In genomic region chr14:77598366-77599050, GRCh38 we compare ENCODE assay signal across 11 cellular contexts. TPM values are rescaled to one million over a fixed set of nuclear protein-coding genes. Genes with fewer than 3 reads are reported as not detected.
DNase-seq lines count a peak whose midpoint lies in the region; ATAC-seq, FAIRE-seq and TF ChIP-seq lines count a peak whose summit lies in the region.
"Had no signal": no experiment of that assay in that cellular context is flagged by ENCODE, and none has a peak within 500 bp of the region (broad histone marks: within the 10 kb centered on the region; RNA-seq: fewer than 3 reads in every experiment).

No MANE protein-coding gene starts in this region.

- no peaks in the 10 kb centered on the region for H3K27me3 ChIP-seq in HepG2 (ENCODE audit: control insufficient read depth in 1 of 2, insufficient read depth in 2 of 2, low read length in 2 of 2)

- H3K4me3 ChIP-seq in A549 (no peak overlapping the region), HEK293 (ENCODE audit: low read depth, low read length) (no peak overlapping the region), HepG2 (replicated peaks in 1 of 3; ENCODE audit: insufficient read depth in 1 of 3, low read depth in 2 of 3, low read length in 3 of 3) (no peak overlapping the region)

- FAIRE-seq in A549 (lab: Jason Lieb, UNC) = no peak
- FAIRE-seq in HepG2 (lab: Jason Lieb, UNC) = no peak

- H3K27ac ChIP-seq in A549 (no peak overlapping the region; a peak in 1 of 6 replicates), HEK293 (ENCODE audit: extremely low read depth, low read depth, low read length) (no peak overlapping the region), HepG2 (ENCODE audit: extremely low read length, insufficient read depth, low read length) (no peak overlapping the region)

- no peak for TF ChIP-seq CTCF in A549 (IDR thresholded peaks at IDR 0.05)
- TF ChIP-seq CTCF in HEK293 (tag by site-specific recombination; IDR thresholded peaks at IDR 0.05) = no peak
- no peak for TF ChIP-seq CTCF in HepG2 (CRISPR knock-in tag; IDR thresholded peaks at IDR 0.05)

- H3K4me2 ChIP-seq in A549 (peak overlapping the region; percentile 44; the same call in 2 of the 3 replicates), HepG2 (ENCODE audit: low read depth, low read length) (no peak overlapping the region)

- peak overlapping the region; percentile 58 to 83 for H3K4me3 Mint-ChIP-seq in activated T-cell treated with anti-CD3 and anti-CD28 coated beads, Interleukin-2, amount 50 U/mL, for 72 hours

- TF ChIP-seq POLR2A in A549 (IDR thresholded peaks at IDR 0.05; ENCODE audit: low read length) (no peak), HepG2 (IDR thresholded peaks at IDR 0.05; ENCODE audit: insufficient read depth in 1 of 2, low read depth in 2 of 2, low read length in 2 of 2) (no peak)

- TF ChIP-seq EP300 in A549 (IDR thresholded peaks at IDR 0.05) (no peak), HepG2 (IDR thresholded peaks at IDR 0.05; ENCODE audit: low read depth in 2 of 2, low read length in 2 of 2) (no peak), HepG2 (CRISPR knock-in tag; IDR thresholded peaks at IDR 0.05; ENCODE audit: borderline replicate concordance) (no peak)

- intact Hi-C loops in HepG2 (cut with micrococcal nuclease; ENCODE audit: unreplicated experiment) = no loop called here

- H3K4me1 ChIP-seq in A549 = peaks cover 56% of the 10 kb centered on the region
- peaks cover 10% of the 10 kb centered on the region for H3K4me1 ChIP-seq in HEK293 (ENCODE audit: control insufficient read depth, insufficient read depth, low read length)
- H3K4me1 ChIP-seq in HepG2 (ENCODE audit: insufficient read depth, low read length) = peaks cover 8% of the 10 kb centered on the region

- peaks cover 58% of the 10 kb centered on the region for H3K4me1 Mint-ChIP-seq in activated T-cell treated with anti-CD3 and anti-CD28 coated beads, Interleukin-2, amount 50 U/mL, for 72 hours (ENCODE audit: low read depth)

- H3K27ac Mint-ChIP-seq in activated T-cell treated with anti-CD3 and anti-CD28 coated beads, Interleukin-2, amount 50 U/mL, for 72 hours = peak overlapping the region; percentile 96

- H3K36me3 ChIP-seq in HEK293 (ENCODE audit: control insufficient read depth in 2 of 2, insufficient read depth in 1 of 2, low read length in 2 of 2) (peaks cover 0 to 26% of the 10 kb centered on the region in 2 experiments; a peak in 2 of 3 replicates), HepG2 (replicated peaks in 1 of 2; ENCODE audit: control insufficient read depth in 1 of 2, insufficient read depth in 2 of 2, low read length in 2 of 2) (peaks cover 5 to 16% of the 10 kb centered on the region in 2 experiments)

- no peaks in the 10 kb centered on the region for H3K27me3 Mint-ChIP-seq in activated T-cell treated with anti-CD3 and anti-CD28 coated beads, Interleukin-2, amount 50 U/mL, for 72 hours (ENCODE audit: low read depth)

- H4K20me1 ChIP-seq in HepG2 (ENCODE audit: insufficient read depth, low read length) = peaks cover 4% of the 10 kb centered on the region; the same call in 1 of the 2 replicates

- H2AFZ ChIP-seq in HepG2 (ENCODE audit: low read length) = no peak overlapping the region

- ATAC-seq in A549 = no peak
- peak; percentile 32 to 69 for ATAC-seq in activated T-cell treated with anti-CD3 and anti-CD28 coated beads, Interleukin-2, amount 50 U/mL, for 72 hours (replicated peaks in 1 of 2)
- no peak for ATAC-seq in HepG2
- no peak for ATAC-seq in GM21576 (IDR thresholded peaks at IDR 0.05; ENCODE audit: unreplicated experiment)

- H3K36me3 Mint-ChIP-seq in activated T-cell treated with anti-CD3 and anti-CD28 coated beads, Interleukin-2, amount 50 U/mL, for 72 hours (ENCODE audit: insufficient read depth in 2 of 2) = peaks cover 4 to 6% of the 10 kb centered on the region in 2 donors

- CTCF ChIA-PET in A549 (lab: Yijun Ruan, JAX) (interaction anchor here (1.1 kb wide), 1 partner anchor 15 kb away, joined by 4 read pairs; no protein-coding TSS in a partner anchor), HEK293 (lab: Yijun Ruan, JAX) (interaction anchor here (0.7 kb wide), 1 partner anchor 888 kb away, joined by 6 read pairs; no protein-coding TSS in a partner anchor), HepG2 (lab: Yijun Ruan, JAX; ENCODE audit: low intra/inter-chr PET ratio, low total read pairs) (no interaction called here)

- peaks cover 12% of the 10 kb centered on the region for H3K79me2 ChIP-seq in HepG2 (ENCODE audit: insufficient read depth, low read length)

- TF ChIP-seq RAD21 in A549 (conservative IDR thresholded peaks at IDR 0.05 in 1 of 2, IDR thresholded peaks at IDR 0.05 in 1 of 2) (no peak), HepG2 (CRISPR knock-in tag; IDR thresholded peaks at IDR 0.05) (no peak)

- WGBS in A549 (ENCODE audit: missing lambda C conversion rate) = 76% methylated on average over 3 of the region's 3 CpGs
- 94% methylated on average over 3 of the region's 3 CpGs for WGBS in HepG2 (ENCODE audit: low lambda C conversion rate)

- H3K9me3 Mint-ChIP-seq in activated T-cell treated with anti-CD3 and anti-CD28 coated beads, Interleukin-2, amount 50 U/mL, for 72 hours = peaks cover 3 to 4% of the 10 kb centered on the region in 2 donors

- no TSS peak for BruUV-seq in HepG2 (replicated peaks; lab: Mats Ljungman, UMichigan)

- DNase-seq in A549 (ENCODE audit: low read depth in 1 of 2, low spot score in 1 of 2) = no peak
- peak in 1 of 2 donors; percentile 7 for DNase-seq in activated T-cell treated with anti-CD3 and anti-CD28 coated beads, Interleukin-2, amount 50 U/mL, for 72 hours
- no peak for DNase-seq in HepG2 (ENCODE audit: low spot score)
- no peak for DNase-seq in NCI-H1694 treated with DMSO at 0.1 percent for 48 hours (lab: John Stamatoyannopoulos, UW)
- DNase-seq in NCI-H2107 (lab: John Stamatoyannopoulos, UW) = no peak
- no peak for DNase-seq in NCI-H146 (lab: John Stamatoyannopoulos, UW)
- DNase-seq: C1 segment of cervical spinal cord, hypothalamus, NCI-H1417 treated with DMSO at 0.1 percent for 48 hours had no signal

- in situ Hi-C loops in HepG2 (cut with HindIII; ENCODE audit: extremely low pct_ligation_motif_present, low pct_unique_long_range_greater_than_20kb) = no loop called here

- no peak overlapping the region for H3K9ac ChIP-seq in HepG2 (ENCODE audit: insufficient read depth, low read depth, low read length)

- POLR2A ChIA-PET in A549 (lab: Yijun Ruan, JAX) = no interaction called here
- POLR2A ChIA-PET in HEK293 (lab: Yijun Ruan, JAX) = interaction anchor here (0.7 kb wide), 1 partner anchor 36 kb away, joined by 3 read pairs; no protein-coding TSS in a partner anchor
- POLR2A ChIA-PET in HepG2 (lab: Yijun Ruan, JAX) = no interaction called here

- H3K9me3 ChIP-seq in A549 (no peaks in the 10 kb centered on the region), HEK293 (ENCODE audit: control insufficient read depth, insufficient read depth, low read depth, low read length) (no peaks in the 10 kb centered on the region), HepG2 (ENCODE audit: low read length) (no peaks in the 10 kb centered on the region)

TF ChIP-seq in A549, 52 proteins besides CTCF, POLR2A, EP300 and RAD21 (continues in another document):
- TF ChIP-seq PHF8 (IDR thresholded peaks at IDR 0.05; ENCODE audit: borderline replicate concordance, low read depth) (no peak), MAZ (IDR thresholded peaks at IDR 0.05; ENCODE audit: borderline replicate concordance, low read depth, low read length) (no peak), CEBPB (IDR thresholded peaks at IDR 0.05) (no peak)

TF ChIP-seq in HEK293, 187 proteins besides CTCF, POLR2A, EP300 and RAD21 (continues in another document):
- TF ChIP-seq IKZF3 (tag by site-specific recombination; IDR thresholded peaks at IDR 0.05) = no peak

TF ChIP-seq in HepG2, 621 proteins besides CTCF, POLR2A, EP300 and RAD21 (continues in another document):
- peak; percentile 87 for TF ChIP-seq ZNF317 (CRISPR knock-in tag; IDR thresholded peaks at IDR 0.05)

RNA-seq across cellular contexts. Expression of gene SPTLC2, which starts 17.9 kb away (rescaled TPM):
- polyA plus RNA-seq in A549 (2011; rRNA removed) = 29.9 and 30.9 TPM in 2 replicates
- polyA plus RNA-seq in A549 (2012; cell fraction: cytosol; rRNA removed) = 8.3 and 9.1 TPM in 2 replicates
- polyA plus RNA-seq in A549 (2012; cell fraction: nucleus; rRNA removed) = 4.3 and 13.7 TPM in 2 replicates
- polyA plus RNA-seq in A549 (2017; fragmentation: RNase III; extraction: RNeasy Plus Mini Kit Qiagen cat#74134 plus additional on column Dnase treatment) = 16.3 to 17.6 TPM (median 17.2 TPM) in 3 replicates
- 25.7 and 28.9 TPM in 2 replicates for polyA minus RNA-seq in A549 (2011; rRNA and poly(A)+ RNA removed)
- total RNA-seq in activated T-cell treated with anti-CD3 and anti-CD28 coated beads, Interleukin-2, amount 50 U/mL, for 72 hours = 10 to 100 TPM; 18.4 to 20.6 TPM
- total RNA-seq in HepG2 (2016; rRNA removed; fragmentation: Illumina TruSeq; extraction: Trizol) = 15.1 and 17.5 TPM in 2 replicates
- 2.4 and 4.6 TPM in 2 replicates for total RNA-seq in HepG2 (2016; cell fraction: cytosol; rRNA removed; fragmentation: Illumina TruSeq; extraction: Trizol; ENCODE audit: low read depth)
- total RNA-seq in HepG2 (2016; cell fraction: insoluble cytoplasmic fraction; rRNA removed; fragmentation: Illumina TruSeq; extraction: Trizol) = 11.9 and 16.4 TPM in 2 replicates
- 3.3 and 3.6 TPM in 2 replicates for total RNA-seq in HepG2 (2016; cell fraction: membrane; rRNA removed; fragmentation: Illumina TruSeq; extraction: Trizol)
- 21.8 and 22.9 TPM in 2 replicates for total RNA-seq in HepG2 (2016; cell fraction: nucleus; rRNA removed; fragmentation: Illumina TruSeq; extraction: Trizol)
- polyA plus RNA-seq in HepG2 (2011; rRNA removed) = 11.2 and 17.4 TPM in 2 replicates
- 7.6 and 8.0 TPM in 2 replicates for polyA plus RNA-seq in HepG2 (2011; cell fraction: cytosol; rRNA removed)
- 2.6 and 4.9 TPM in 2 replicates for polyA plus RNA-seq in HepG2 (2011; cell fraction: nucleus; rRNA removed)
- 10.4 and 11.4 TPM in 2 replicates for polyA plus RNA-seq in HepG2 (2012)
- polyA plus RNA-seq in HepG2 (2016; cell fraction: cytosol; fragmentation: Illumina TruSeq; extraction: Trizol; ENCODE audit: low read depth) = 0.88 and 1.1 TPM in 2 replicates
- 7.2 and 8.9 TPM in 2 replicates for polyA plus RNA-seq in HepG2 (2016; cell fraction: insoluble cytoplasmic fraction; fragmentation: Illumina TruSeq; extraction: Trizol; ENCODE audit: low read depth)
- 1.3 and 2.0 TPM in 2 replicates for polyA plus RNA-seq in HepG2 (2016; cell fraction: membrane; fragmentation: Illumina TruSeq; extraction: Trizol; ENCODE audit: low read depth)
- 19.4 and 29.7 TPM in 2 replicates for polyA plus RNA-seq in HepG2 (2016; cell fraction: nucleus; fragmentation: Illumina TruSeq; extraction: Trizol; ENCODE audit: insufficient read depth, low read depth)
- polyA minus RNA-seq in HepG2 (2011; rRNA and poly(A)+ RNA removed; ENCODE audit: low replicate concordance) = 8.2 and 23.4 TPM in 2 replicates
- polyA minus RNA-seq in HepG2 (2011; cell fraction: cytosol; rRNA and poly(A)+ RNA removed) = 8.0 and 18.2 TPM in 2 replicates
- polyA minus RNA-seq in HepG2 (2011; cell fraction: nucleus; rRNA and poly(A)+ RNA removed) = 9.4 and 11.9 TPM in 2 replicates

Comparison
In these comparisons a context has a peak if more than half of its experiments do, and no peak if none do; other contexts are left out.
1. ATAC-seq: peak in activated T-cell treated with anti-CD3 and anti-CD28 coated beads, Interleukin-2, amount 50 U/mL, for 72 hours (2 of 2); none in A549 (0 of 2), HepG2 (single experiment) and GM21576 (single experiment).